20 cellular contexts compared by ENCODE assay signal in the genomic region with DNA sequence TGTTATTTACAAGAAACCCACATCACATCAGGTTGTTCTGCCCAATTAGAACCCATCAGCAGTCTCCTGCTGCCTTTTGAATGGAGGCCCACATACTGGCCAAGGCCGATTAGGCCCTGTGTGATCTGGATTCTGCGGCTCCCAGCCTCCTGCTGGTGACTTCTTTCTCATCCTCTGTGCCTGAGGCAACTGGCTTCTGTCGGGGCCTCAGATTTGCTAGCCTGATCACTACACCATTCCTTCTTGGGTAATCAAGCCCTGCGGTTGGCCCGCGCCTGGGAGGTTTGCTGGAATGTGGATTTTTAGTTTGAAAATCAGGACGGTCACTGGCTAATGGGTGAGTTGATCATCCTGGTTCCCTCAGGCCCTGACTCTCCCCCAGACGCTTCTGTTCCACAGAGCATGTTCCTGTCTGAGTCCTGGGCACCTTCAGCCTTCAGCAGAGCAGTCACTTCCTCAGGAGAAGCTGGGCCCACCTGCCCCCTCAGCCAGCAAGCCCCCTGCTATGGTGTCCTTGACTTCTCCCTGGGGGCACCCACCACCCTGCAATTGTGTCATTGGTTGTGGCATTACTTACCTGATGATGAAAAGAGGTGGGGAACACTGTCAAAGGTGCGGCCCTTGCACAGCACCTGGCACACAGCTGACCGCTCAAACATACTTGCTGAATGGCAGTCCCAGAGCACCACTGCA.
"Had no signal": no experiment of that assay in that cellular context is flagged by ENCODE, and none has a peak within 500 bp of the region (broad histone marks: within the 10 kb centered on the region; RNA-seq: fewer than 3 reads in every experiment).

No MANE protein-coding gene starts in this region.

- H3K27me3 ChIP-seq: esophagus muscularis mucosa, gastroesophageal sphincter, heart right ventricle, testis had no signal

- H3K4me2 ChIP-seq: smooth muscle cell had no signal

- ATAC-seq: activated CD4-positive, CD25-positive, alpha-beta regulatory T cell treated with anti-CD3 and anti-CD28 coated beads, Interleukin-2, amount 50 U/mL, for 24 hours; activated naive CD8-positive, alpha-beta T cell treated with anti-CD3 and anti-CD28 coated beads, Interleukin-2, amount 50 U/mL, for 24 hours; activated T-cell treated with anti-CD3 and anti-CD28 coated beads, Interleukin-2, amount 50 U/mL, for 4 hours; gastroesophageal sphincter; heart right ventricle; left lobe of liver; psoas muscle; sciatic nerve had no signal

- H3K9me3 Mint-ChIP-seq: activated CD4-positive, alpha-beta T cell treated with anti-CD3 and anti-CD28 coated beads, Interleukin-2, amount 10 ng/mL, durations not matched to agents 7 days and 5 days; activated naive CD4-positive, alpha-beta T cell treated with anti-CD3 and anti-CD28 coated beads, Interleukin-2, amount 10 ng/mL, durations not matched to agents 7 days and 5 days; activated naive CD8-positive, alpha-beta T cell treated with anti-CD3 and anti-CD28 coated beads, Interleukin-2, amount 50 U/mL, for 24 hours; central memory CD8-positive, alpha-beta T cell had no signal

- H3K36me3 ChIP-seq: esophagus muscularis mucosa, gastroesophageal sphincter, heart right ventricle had no signal

- H3K27me3 Mint-ChIP-seq: activated CD4-positive, alpha-beta T cell treated with anti-CD3 and anti-CD28 coated beads, Interleukin-2, amount 10 ng/mL, durations not matched to agents 7 days and 5 days; activated naive CD8-positive, alpha-beta T cell treated with anti-CD3 and anti-CD28 coated beads, Interleukin-2, amount 50 U/mL, for 24 hours; brain; central memory CD8-positive, alpha-beta T cell had no signal

- H3K27ac ChIP-seq: coronary artery, esophagus muscularis mucosa, gastroesophageal sphincter, heart right ventricle, psoas muscle, testis had no signal

- H3K36me3 Mint-ChIP-seq: activated naive CD4-positive, alpha-beta T cell treated with anti-CD3 and anti-CD28 coated beads, Interleukin-2, amount 10 ng/mL, durations not matched to agents 7 days and 5 days; brain had no signal

- H3K4me3 ChIP-seq: coronary artery, esophagus muscularis mucosa, gastroesophageal sphincter, heart right ventricle, psoas muscle, smooth muscle cell, testis had no signal

- H3K9me3 ChIP-seq: esophagus muscularis mucosa, gastroesophageal sphincter, psoas muscle, testis had no signal

- H3K4me1 ChIP-seq: esophagus muscularis mucosa, gastroesophageal sphincter, heart right ventricle, psoas muscle, testis had no signal

- H3K27ac Mint-ChIP-seq: activated CD4-positive, alpha-beta T cell treated with anti-CD3 and anti-CD28 coated beads, Interleukin-2, amount 10 ng/mL, durations not matched to agents 7 days and 5 days; activated naive CD4-positive, alpha-beta T cell treated with anti-CD3 and anti-CD28 coated beads, Interleukin-2, amount 10 ng/mL, durations not matched to agents 7 days and 5 days; activated naive CD8-positive, alpha-beta T cell treated with anti-CD3 and anti-CD28 coated beads, Interleukin-2, amount 50 U/mL, for 24 hours; brain had no signal

- H3K4me3 Mint-ChIP-seq: activated CD4-positive, alpha-beta T cell treated with anti-CD3 and anti-CD28 coated beads, Interleukin-2, amount 10 ng/mL, durations not matched to agents 7 days and 5 days; activated naive CD4-positive, alpha-beta T cell treated with anti-CD3 and anti-CD28 coated beads, Interleukin-2, amount 10 ng/mL, durations not matched to agents 7 days and 5 days; activated naive CD8-positive, alpha-beta T cell treated with anti-CD3 and anti-CD28 coated beads, Interleukin-2, amount 50 U/mL, for 24 hours; activated T-cell treated with anti-CD3 and anti-CD28 coated beads, Interleukin-2, amount 50 U/mL, for 4 hours; brain; central memory CD8-positive, alpha-beta T cell had no signal

- DNase-seq: activated CD4-positive, alpha-beta T cell treated with anti-CD3 and anti-CD28 coated beads, Interleukin-2, amount 10 ng/mL, durations not matched to agents 7 days and 5 days; activated CD8-positive, alpha-beta memory T cell treated with anti-CD3 and anti-CD28 coated beads, Interleukin-2, amount 50 U/mL, for 4 hours; activated naive CD4-positive, alpha-beta T cell treated with anti-CD3 and anti-CD28 coated beads, Interleukin-2, amount 10 ng/mL, durations not matched to agents 7 days and 5 days; activated naive CD8-positive, alpha-beta T cell treated with anti-CD3 and anti-CD28 coated beads, Interleukin-2, amount 50 U/mL, for 24 hours; activated T-cell treated with anti-CD3 and anti-CD28 coated beads, Interleukin-2, amount 50 U/mL, for 4 hours; anterior cingulate cortex; effector CD4-positive, alpha-beta T cell; heart right ventricle; psoas muscle; stimulated activated CD4-positive, alpha-beta T cell treated with anti-CD3 and anti-CD28 coated beads, Interleukin-4, amount 100 ng/mL, for 1 hour; testis had no signal

- H3K4me1 Mint-ChIP-seq: activated CD4-positive, alpha-beta T cell treated with anti-CD3 and anti-CD28 coated beads, Interleukin-2, amount 10 ng/mL, durations not matched to agents 7 days and 5 days; activated naive CD4-positive, alpha-beta T cell treated with anti-CD3 and anti-CD28 coated beads, Interleukin-2, amount 10 ng/mL, durations not matched to agents 7 days and 5 days; activated naive CD8-positive, alpha-beta T cell treated with anti-CD3 and anti-CD28 coated beads, Interleukin-2, amount 50 U/mL, for 24 hours; brain; central memory CD8-positive, alpha-beta T cell had no signal
